ENCODE assay signal across 25 cellular contexts in the genomic region with DNA sequence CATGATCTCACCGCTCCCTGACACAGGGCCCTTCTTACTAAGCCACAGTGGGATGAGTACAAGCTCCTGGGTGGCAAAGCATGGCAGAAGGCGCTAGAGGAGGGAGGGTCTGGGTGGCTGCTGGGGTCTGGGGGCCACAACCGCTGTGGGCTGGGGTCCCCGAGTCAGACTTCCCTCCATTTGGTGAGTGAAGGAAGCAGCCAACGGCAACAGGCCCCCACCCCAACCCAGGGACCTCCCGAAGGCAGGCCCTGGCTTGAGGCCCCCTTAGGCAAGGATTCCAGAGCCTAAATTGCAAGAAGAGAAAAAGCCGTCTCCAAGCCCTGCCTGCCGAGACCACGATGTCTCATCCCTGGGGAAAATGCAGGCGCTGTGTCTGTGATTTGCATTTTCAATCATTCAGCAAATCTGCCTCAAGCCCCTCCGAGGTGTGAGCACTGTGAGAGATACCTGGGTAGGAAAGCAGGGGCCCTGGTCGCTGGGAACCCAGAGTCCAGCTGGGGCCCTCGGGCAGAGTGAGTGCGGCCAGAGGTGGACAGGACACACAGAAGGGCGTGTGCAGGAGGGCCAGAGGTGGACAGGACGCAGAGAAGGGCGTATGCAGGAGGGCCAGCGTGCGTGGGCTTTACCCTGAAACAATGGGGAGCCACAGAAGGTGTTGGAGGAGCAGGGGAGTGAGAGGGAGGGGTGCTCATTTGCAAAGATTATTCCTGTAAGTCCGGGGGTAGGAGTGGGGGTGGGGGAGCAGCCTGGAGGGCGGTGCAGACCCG.
A peak's percentile ranks its signal among the peaks of the same experiment; 100 is the strongest.
DNase-seq lines count a peak whose midpoint lies in the region; ATAC-seq, FAIRE-seq and TF ChIP-seq lines count a peak whose summit lies in the region.
"Had no signal": no experiment of that assay in that cellular context is flagged by ENCODE, and none has a peak within 500 bp of the region (broad histone marks: within the 10 kb centered on the region; RNA-seq: fewer than 3 reads in every experiment).

No MANE protein-coding gene starts in this region.

- H3K4me3 Mint-ChIP-seq in WTC11 = no peak overlapping the region
- H3K4me3 Mint-ChIP-seq in nephron = no peak overlapping the region
- no peak overlapping the region for H3K4me3 Mint-ChIP-seq in progenitor cell of endocrine pancreas (ENCODE audit: low read depth)
- H3K4me3 Mint-ChIP-seq: activated CD4-positive, alpha-beta T cell treated with anti-CD3 and anti-CD28 coated beads for 36 hours; activated naive CD8-positive, alpha-beta T cell treated with anti-CD3 and anti-CD28 coated beads for 36 hours; B cell; stimulated activated naive CD8-positive, alpha-beta T cell treated with anti-CD3 and anti-CD28 coated beads, Interleukin-15, Interleukin-2, amounts not matched to agents 100 ng/mL and 50 ng/mL, for 24 hours had no signal

- intact Hi-C loops in right lobe of liver (cut with DNase I) = no loop called here
- intact Hi-C loops in HepG2 (cut with micrococcal nuclease; ENCODE audit: unreplicated experiment) = no loop called here
- intact Hi-C loops in thyroid gland (cut with DNase I) = no loop called here

- WGBS in right lobe of liver (ENCODE audit: insufficient coverage, low coverage, low lambda C conversion rate, missing lambda C conversion rate) = 46% methylated on average over 13 of the region's 22 CpGs
- 4% methylated on average over 17 of the region's 22 CpGs for WGBS in HepG2 (ENCODE audit: low lambda C conversion rate)
- 70 to 77% methylated on average over 20 to 22 of the region's 22 CpGs for WGBS in thyroid gland, 2 donors

- H4K20me1 ChIP-seq in HepG2 (ENCODE audit: insufficient read depth, low read length) = no peaks in the 10 kb centered on the region

- TF ChIP-seq EP300 in HepG2 (IDR thresholded peaks at IDR 0.05; ENCODE audit: low read depth in 2 of 2, low read length in 2 of 2) (no peak), HepG2 (CRISPR knock-in tag; IDR thresholded peaks at IDR 0.05; ENCODE audit: borderline replicate concordance) (no peak)

- H3K9ac ChIP-seq in HepG2 (ENCODE audit: insufficient read depth, low read depth, low read length) = no peak overlapping the region

- ATAC-seq in right lobe of liver (no peak), HepG2 (no peak), WTC11 (no peak)
- ATAC-seq: activated CD4-positive, alpha-beta T cell treated with anti-CD3 and anti-CD28 coated beads for 36 hours; gastroesophageal sphincter; K562; psoas muscle had no signal

- H3K36me3 ChIP-seq in right lobe of liver = no peaks in the 10 kb centered on the region
- H3K36me3 ChIP-seq in HepG2 (replicated peaks in 1 of 2; ENCODE audit: control insufficient read depth in 1 of 2, insufficient read depth in 2 of 2, low read length in 2 of 2) = no peaks in the 10 kb centered on the region
- no peaks in the 10 kb centered on the region for H3K36me3 ChIP-seq in thyroid gland
- H3K36me3 ChIP-seq: gastroesophageal sphincter, MG63, neutrophil, thoracic aorta had no signal

- H3K4me3 ChIP-seq in right lobe of liver (no peak overlapping the region), HepG2 (replicated peaks in 1 of 3; ENCODE audit: insufficient read depth in 1 of 3, low read depth in 2 of 3, low read length in 3 of 3) (no peak overlapping the region), foreskin fibroblast (ENCODE audit: low read depth in 1 of 2, low read length in 2 of 2) (no peak overlapping the region), thyroid gland (replicated peaks in 1 of 3) (no peak overlapping the region)
- H3K4me3 ChIP-seq: gastroesophageal sphincter, K562, MG63, psoas muscle, thoracic aorta had no signal

- no peak for TF ChIP-seq RAD21 in HepG2 (CRISPR knock-in tag; IDR thresholded peaks at IDR 0.05)

- TF ChIP-seq CTCF in right lobe of liver (IDR thresholded peaks at IDR 0.05) (no peak), HepG2 (CRISPR knock-in tag; IDR thresholded peaks at IDR 0.05) (no peak), WTC11 (IDR thresholded peaks at IDR 0.05) (no peak), nephron (IDR thresholded peaks at IDR 0.05; ENCODE audit: unreplicated experiment in 3 of 3) (no peak), progenitor cell of endocrine pancreas (IDR thresholded peaks at IDR 0.05; ENCODE audit: unreplicated experiment) (no peak), foreskin fibroblast (IDR thresholded peaks at IDR 0.05; ENCODE audit: low read depth, low read length) (no peak), thyroid gland (IDR thresholded peaks at IDR 0.05) (no peak)

- FAIRE-seq in HepG2 (lab: Jason Lieb, UNC) = no peak
- FAIRE-seq: K562, keratinocyte had no signal

- peak overlapping the region; percentile 63; the same call in 1 of the 2 replicates for H3K27ac Mint-ChIP-seq in WTC11
- peak overlapping the region in 2 of 3 experiments; percentile 19 to 60 for H3K27ac Mint-ChIP-seq in nephron
- no peak overlapping the region for H3K27ac Mint-ChIP-seq in progenitor cell of endocrine pancreas
- H3K27ac Mint-ChIP-seq: activated CD4-positive, alpha-beta T cell treated with anti-CD3 and anti-CD28 coated beads for 36 hours; activated naive CD8-positive, alpha-beta T cell treated with anti-CD3 and anti-CD28 coated beads for 36 hours; B cell; stimulated activated naive CD8-positive, alpha-beta T cell treated with anti-CD3 and anti-CD28 coated beads, Interleukin-15, Interleukin-2, amounts not matched to agents 100 ng/mL and 50 ng/mL, for 24 hours had no signal

- CTCF ChIA-PET in HepG2 (lab: Yijun Ruan, JAX; ENCODE audit: low intra/inter-chr PET ratio, low total read pairs) = no interaction called here
- CTCF ChIA-PET in WTC11 (lab: Charles Lee) = interaction anchor here (1.7 kb wide), 1 partner anchor 29 kb away, joined by 4 read pairs; no protein-coding TSS in a partner anchor

- H3K9me3 ChIP-seq in right lobe of liver (no peaks in the 10 kb centered on the region), HepG2 (ENCODE audit: low read length) (no peaks in the 10 kb centered on the region), thyroid gland (no peaks in the 10 kb centered on the region)
- H3K9me3 ChIP-seq: gastroesophageal sphincter, MG63, neutrophil, psoas muscle, thoracic aorta had no signal

- H2AFZ ChIP-seq in HepG2 (ENCODE audit: low read length) = no peak overlapping the region

- DNase-seq in right lobe of liver (peak in 2 of 3 donors; percentile 4 to 19), HepG2 (ENCODE audit: low spot score) (no peak), WTC11 (ENCODE audit: low spot score) (no peak), glomerular visceral epithelial cell (ENCODE audit: extremely low spot score) (no peak), progenitor cell of endocrine pancreas (ENCODE audit: low spot score, unreplicated experiment) (no peak), foreskin fibroblast (no peak), thyroid gland (no peak)
- DNase-seq: activated CD4-positive, alpha-beta T cell treated with anti-CD3 and anti-CD28 coated beads for 36 hours; activated effector memory CD4-positive, alpha-beta T cell treated with anti-CD3 and anti-CD28 coated beads, Interleukin-2, amount 50 U/mL, for 16 hours; activated naive CD8-positive, alpha-beta T cell treated with anti-CD3 and anti-CD28 coated beads for 36 hours; activated T-cell treated with anti-CD3 and anti-CD28 coated beads for 4 hours; H7; MG63; NCI-H2081; NCI-H748 treated with DMSO at 0.1 percent for 48 hours had no signal

- H3K79me2 ChIP-seq in HepG2 (ENCODE audit: insufficient read depth, low read length) = no peaks in the 10 kb centered on the region

- H3K4me1 ChIP-seq in right lobe of liver (no peaks in the 10 kb centered on the region), HepG2 (ENCODE audit: insufficient read depth, low read length) (no peaks in the 10 kb centered on the region), thyroid gland (peaks cover 0 to 9% of the 10 kb centered on the region in 2 donors)
- H3K4me1 ChIP-seq: gastroesophageal sphincter, psoas muscle had no signal

- peaks cover 41% of the 10 kb centered on the region for H3K4me1 Mint-ChIP-seq in WTC11
- H3K4me1 Mint-ChIP-seq in nephron = peaks cover 19% of the 10 kb centered on the region
- H3K4me1 Mint-ChIP-seq in progenitor cell of endocrine pancreas (ENCODE audit: low read depth) = no peaks in the 10 kb centered on the region
- H3K4me1 Mint-ChIP-seq: activated CD4-positive, alpha-beta T cell treated with anti-CD3 and anti-CD28 coated beads for 36 hours; activated naive CD8-positive, alpha-beta T cell treated with anti-CD3 and anti-CD28 coated beads for 36 hours; B cell had no signal

- no peak overlapping the region for H3K4me2 ChIP-seq in HepG2 (ENCODE audit: low read depth, low read length)

- in situ Hi-C loops in HepG2 (cut with HindIII; ENCODE audit: extremely low pct_ligation_motif_present, low pct_unique_long_range_greater_than_20kb) = no loop called here

- H3K27me3 Mint-ChIP-seq in WTC11 (ENCODE audit: low read depth) (no peaks in the 10 kb centered on the region), nephron (ENCODE audit: low read depth) (peaks cover 33% of the 10 kb centered on the region), progenitor cell of endocrine pancreas (peaks cover 23% of the 10 kb centered on the region)
- H3K27me3 Mint-ChIP-seq: B cell had no signal

- H3K36me3 Mint-ChIP-seq in WTC11 (no peaks in the 10 kb centered on the region), nephron (ENCODE audit: low read depth) (no peaks in the 10 kb centered on the region), progenitor cell of endocrine pancreas (ENCODE audit: insufficient read depth) (no peaks in the 10 kb centered on the region)
- H3K36me3 Mint-ChIP-seq: activated naive CD8-positive, alpha-beta T cell treated with anti-CD3 and anti-CD28 coated beads for 36 hours had no signal

- H3K27me3 ChIP-seq in right lobe of liver = no peaks in the 10 kb centered on the region
- H3K27me3 ChIP-seq in HepG2 (ENCODE audit: control insufficient read depth in 1 of 2, insufficient read depth in 2 of 2, low read length in 2 of 2) = peaks cover 10 to 45% of the 10 kb centered on the region in 2 experiments; a peak in 3 of 5 replicates
- H3K27me3 ChIP-seq in thyroid gland = no peaks in the 10 kb centered on the region
- H3K27me3 ChIP-seq: MG63 had no signal

- POLR2A ChIA-PET in HepG2 (lab: Yijun Ruan, JAX) (no interaction called here), WTC11 (lab: Charles Lee) (no interaction called here)

- TF ChIP-seq POLR2A in right lobe of liver (IDR thresholded peaks at IDR 0.05) (no peak), HepG2 (IDR thresholded peaks at IDR 0.05; ENCODE audit: insufficient read depth in 1 of 2, low read depth in 2 of 2, low read length in 2 of 2) (no peak), thyroid gland (IDR thresholded peaks at IDR 0.05) (no peak)

- H3K9me3 Mint-ChIP-seq in WTC11 = no peaks in the 10 kb centered on the region
- no peaks in the 10 kb centered on the region for H3K9me3 Mint-ChIP-seq in nephron
- no peaks in the 10 kb centered on the region for H3K9me3 Mint-ChIP-seq in progenitor cell of endocrine pancreas (ENCODE audit: low read depth)
- H3K9me3 Mint-ChIP-seq: activated naive CD8-positive, alpha-beta T cell treated with anti-CD3 and anti-CD28 coated beads for 36 hours; stimulated activated naive CD8-positive, alpha-beta T cell treated with anti-CD3 and anti-CD28 coated beads, Interleukin-15, Interleukin-2, amounts not matched to agents 100 ng/mL and 50 ng/mL, for 24 hours had no signal

- BruUV-seq in HepG2 (replicated peaks; lab: Mats Ljungman, UMichigan) = no TSS peak

- H3K27ac ChIP-seq in right lobe of liver = no peak overlapping the region
- H3K27ac ChIP-seq in HepG2 (ENCODE audit: extremely low read length, insufficient read depth, low read length) = no peak overlapping the region
- no peak overlapping the region for H3K27ac ChIP-seq in thyroid gland
- H3K27ac ChIP-seq: gastroesophageal sphincter, neutrophil, psoas muscle, RWPE1, thoracic aorta had no signal

Comparison
In these comparisons a context has a peak if more than half of its experiments do, and no peak if none do; other contexts are left out.
1. DNase-seq: peak in right lobe of liver (2 of 3); none in HepG2 (single experiment), WTC11 (single experiment), glomerular visceral epithelial cell (single experiment), progenitor cell of endocrine pancreas (single experiment), foreskin fibroblast (0 of 2) and thyroid gland (0 of 2).